ENCODE assay signal across 21 cellular contexts in the genomic region with DNA sequence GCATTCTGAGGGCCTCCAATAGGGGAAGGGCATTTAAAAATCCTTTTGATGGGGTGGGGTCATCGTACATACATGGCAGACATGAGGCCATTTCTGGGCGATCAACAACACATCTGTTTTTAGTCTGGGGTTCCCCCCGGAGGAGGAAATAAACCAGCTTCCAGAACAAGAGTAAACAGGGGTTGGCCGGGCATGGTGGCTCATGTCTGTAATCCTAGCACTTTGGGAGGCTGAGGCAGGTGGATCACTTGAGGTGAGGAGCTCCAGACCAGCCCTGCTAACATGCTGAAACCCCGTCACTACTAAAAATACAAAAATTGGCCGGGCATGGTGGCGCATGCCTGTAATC. TPM values are rescaled to one million over a fixed set of nuclear protein-coding genes. Genes with fewer than 3 reads are reported as not detected.
DNase-seq lines count a peak whose midpoint lies in the region; ATAC-seq and TF ChIP-seq lines count a peak whose summit lies in the region.
"Had no signal": no experiment of that assay in that cellular context is flagged by ENCODE, and none has a peak within 500 bp of the region (broad histone marks: within the 10 kb centered on the region; RNA-seq: fewer than 3 reads in every experiment).

No MANE protein-coding gene starts in this region.

- TF ChIP-seq CTCF in progenitor cell of endocrine pancreas (IDR thresholded peaks at IDR 0.05; ENCODE audit: unreplicated experiment) (no peak), suprapubic skin (IDR thresholded peaks at IDR 0.05) (no peak)

- H3K4me1 ChIP-seq in HUES48 (ENCODE audit: control insufficient read depth, insufficient read depth, low read length) (peaks cover 18% of the 10 kb centered on the region), suprapubic skin (peaks cover 24% of the 10 kb centered on the region)

- TF ChIP-seq EP300 in suprapubic skin (IDR thresholded peaks at IDR 0.05), result no peak

- ATAC-seq in GM18511 (IDR thresholded peaks at IDR 0.05; ENCODE audit: unreplicated experiment), result no peak
- ATAC-seq: activated naive CD8-positive, alpha-beta T cell treated with anti-CD3 and anti-CD28 coated beads, Interleukin-2, amount 50 U/mL, for 24 hours; stimulated activated memory B cell treated with anti-CD40 and anti-IgM and Interleukin-4, amounts not matched to agents 10 μg/mL and 1 μg/mL and 100 μg/mL, for 72 hours had no signal

- H3K4me3 ChIP-seq in HUES48 (ENCODE audit: low read depth, low read length) (no peak overlapping the region), suprapubic skin (no peak overlapping the region)
- H3K4me3 ChIP-seq: left ventricle myocardium inferior had no signal

- CTCF ChIA-PET in activated naive CD4-positive, alpha-beta T cell treated with anti-CD3 and anti-CD28 coated beads, Interleukin-2, amount 10 ng/mL, durations not matched to agents 7 days and 5 days (lab: Charles Lee), result interaction anchor here (0.6 to 1.6 kb wide), 3 partner anchors 358 to 730 kb away, joined by 3 to 4 read pairs (median 3); no protein-coding TSS in a partner anchor

- TF ChIP-seq POLR2A in suprapubic skin (IDR thresholded peaks at IDR 0.05), result no peak

- H3K4me3 Mint-ChIP-seq in progenitor cell of endocrine pancreas (ENCODE audit: low read depth), result no peak overlapping the region
- H3K4me3 Mint-ChIP-seq in activated naive CD4-positive, alpha-beta T cell treated with anti-CD3 and anti-CD28 coated beads, Interleukin-2, amount 10 ng/mL, durations not matched to agents 7 days and 5 days, result no peak overlapping the region
- H3K4me3 Mint-ChIP-seq: activated naive CD8-positive, alpha-beta T cell treated with anti-CD3 and anti-CD28 coated beads, Interleukin-2, amount 50 U/mL, for 24 hours; activated T-cell treated with anti-CD3 and anti-CD28 coated beads, Interleukin-2, amount 50 U/mL, for 72 hours; stimulated activated memory B cell treated with anti-CD40 and anti-IgM and Interleukin-4, amounts not matched to agents 10 μg/mL and 1 μg/mL and 100 μg/mL, for 72 hours had no signal

- H3K27me3 ChIP-seq in HUES48 (ENCODE audit: control insufficient read depth, insufficient read depth, low read length), result no peaks in the 10 kb centered on the region
- H3K27me3 ChIP-seq in suprapubic skin, result no peaks in the 10 kb centered on the region

- peaks cover 9% of the 10 kb centered on the region for H3K36me3 Mint-ChIP-seq in progenitor cell of endocrine pancreas (ENCODE audit: insufficient read depth)
- H3K36me3 Mint-ChIP-seq in activated naive CD4-positive, alpha-beta T cell treated with anti-CD3 and anti-CD28 coated beads, Interleukin-2, amount 10 ng/mL, durations not matched to agents 7 days and 5 days, result no peaks in the 10 kb centered on the region
- H3K36me3 Mint-ChIP-seq: stimulated activated memory B cell treated with anti-CD40 and anti-IgM and Interleukin-4, amounts not matched to agents 10 μg/mL and 1 μg/mL and 100 μg/mL, for 72 hours had no signal

- H3K9me3 Mint-ChIP-seq in progenitor cell of endocrine pancreas (ENCODE audit: low read depth), result no peaks in the 10 kb centered on the region
- H3K9me3 Mint-ChIP-seq in activated naive CD4-positive, alpha-beta T cell treated with anti-CD3 and anti-CD28 coated beads, Interleukin-2, amount 10 ng/mL, durations not matched to agents 7 days and 5 days, result no peaks in the 10 kb centered on the region
- H3K9me3 Mint-ChIP-seq: activated naive CD8-positive, alpha-beta T cell treated with anti-CD3 and anti-CD28 coated beads, Interleukin-2, amount 50 U/mL, for 24 hours; activated T-cell treated with anti-CD3 and anti-CD28 coated beads, Interleukin-2, amount 50 U/mL, for 72 hours; stimulated activated memory B cell treated with anti-CD40 and anti-IgM and Interleukin-4, amounts not matched to agents 10 μg/mL and 1 μg/mL and 100 μg/mL, for 72 hours had no signal

- H3K27ac ChIP-seq in HUES48 (ENCODE audit: low read depth, low read length) (peak overlapping the region; percentile 70), epithelial cell of prostate (peak overlapping the region; percentile 38), suprapubic skin (no peak overlapping the region)
- H3K27ac ChIP-seq: left ventricle myocardium inferior had no signal

- H3K9me3 ChIP-seq in HUES48 (ENCODE audit: control insufficient read depth, insufficient read depth, low read length) (no peaks in the 10 kb centered on the region), suprapubic skin (no peaks in the 10 kb centered on the region)
- H3K9me3 ChIP-seq: left ventricle myocardium inferior had no signal

- peaks cover 7% of the 10 kb centered on the region for H3K27me3 Mint-ChIP-seq in progenitor cell of endocrine pancreas
- peaks cover 29% of the 10 kb centered on the region for H3K27me3 Mint-ChIP-seq in activated naive CD4-positive, alpha-beta T cell treated with anti-CD3 and anti-CD28 coated beads, Interleukin-2, amount 10 ng/mL, durations not matched to agents 7 days and 5 days

- 88% methylated on average over 7 of the region's 7 CpGs for WGBS in suprapubic skin

- H3K4me1 Mint-ChIP-seq in progenitor cell of endocrine pancreas (ENCODE audit: low read depth), result peaks cover 30% of the 10 kb centered on the region
- H3K4me1 Mint-ChIP-seq in activated naive CD4-positive, alpha-beta T cell treated with anti-CD3 and anti-CD28 coated beads, Interleukin-2, amount 10 ng/mL, durations not matched to agents 7 days and 5 days, result no peaks in the 10 kb centered on the region
- H3K4me1 Mint-ChIP-seq: activated naive CD8-positive, alpha-beta T cell treated with anti-CD3 and anti-CD28 coated beads, Interleukin-2, amount 50 U/mL, for 24 hours; stimulated activated memory B cell treated with anti-CD40 and anti-IgM and Interleukin-4, amounts not matched to agents 10 μg/mL and 1 μg/mL and 100 μg/mL, for 72 hours had no signal

- no peak for DNase-seq in epithelial cell of prostate (ENCODE audit: low read depth, low spot score)
- no peak for DNase-seq in progenitor cell of endocrine pancreas (ENCODE audit: low spot score, unreplicated experiment)
- DNase-seq in T-helper 9 cell, result no peak
- no peak for DNase-seq in suprapubic skin (ENCODE audit: low spot score in 2 of 2)
- DNase-seq in activated naive CD4-positive, alpha-beta T cell treated with anti-CD3 and anti-CD28 coated beads, Interleukin-2, amount 10 ng/mL, durations not matched to agents 7 days and 5 days, result no peak
- DNase-seq: activated CD4-positive, alpha-beta T cell treated with anti-CD3 and anti-CD28 coated beads, Interleukin-2, amount 50 U/mL, for 48 hours; activated CD4-positive, CD25-positive, alpha-beta regulatory T cell treated with anti-CD3 and anti-CD28 coated beads, Interleukin-2, amount 50 U/mL, for 72 hours; activated naive CD8-positive, alpha-beta T cell treated with anti-CD3 and anti-CD28 coated beads, Interleukin-2, amount 50 U/mL, for 24 hours; activated T-cell treated with anti-CD3 and anti-CD28 coated beads, Interleukin-2, amount 50 U/mL, for 72 hours; caudate nucleus; cortex of kidney; head of caudate nucleus; left ventricle myocardium inferior; NCI-H1417; NCI-H2029 treated with DMSO at 0.1 percent for 48 hours; NCI-H524 treated with DMSO at 0.1 percent for 48 hours; OCI-M1; Right ventricle myocardium superior had no signal

- peak overlapping the region; percentile 94 for H3K27ac Mint-ChIP-seq in progenitor cell of endocrine pancreas
- no peak overlapping the region for H3K27ac Mint-ChIP-seq in activated naive CD4-positive, alpha-beta T cell treated with anti-CD3 and anti-CD28 coated beads, Interleukin-2, amount 10 ng/mL, durations not matched to agents 7 days and 5 days
- H3K27ac Mint-ChIP-seq: activated naive CD8-positive, alpha-beta T cell treated with anti-CD3 and anti-CD28 coated beads, Interleukin-2, amount 50 U/mL, for 24 hours; activated T-cell treated with anti-CD3 and anti-CD28 coated beads, Interleukin-2, amount 50 U/mL, for 72 hours; stimulated activated memory B cell treated with anti-CD40 and anti-IgM and Interleukin-4, amounts not matched to agents 10 μg/mL and 1 μg/mL and 100 μg/mL, for 72 hours had no signal

- H3K9ac ChIP-seq in HUES48 (ENCODE audit: low read depth, low read length), result no peak overlapping the region

- H3K36me3 ChIP-seq in HUES48 (ENCODE audit: control insufficient read depth, insufficient read depth, low read length) (no peaks in the 10 kb centered on the region), suprapubic skin (no peaks in the 10 kb centered on the region)
- H3K36me3 ChIP-seq: left ventricle myocardium inferior had no signal

RNA-seq across cellular contexts. Expression of a gene that starts 12.0 kb away (rescaled TPM):
- total RNA-seq in progenitor cell of endocrine pancreas, result 31.6 and 34.5 TPM in 2 replicates
- total RNA-seq in suprapubic skin, result 10 to 100 TPM; 13.0 to 29.1 (median 18.9) TPM
